ENCODE assay signal across 8 cellular contexts in the genomic region with DNA sequence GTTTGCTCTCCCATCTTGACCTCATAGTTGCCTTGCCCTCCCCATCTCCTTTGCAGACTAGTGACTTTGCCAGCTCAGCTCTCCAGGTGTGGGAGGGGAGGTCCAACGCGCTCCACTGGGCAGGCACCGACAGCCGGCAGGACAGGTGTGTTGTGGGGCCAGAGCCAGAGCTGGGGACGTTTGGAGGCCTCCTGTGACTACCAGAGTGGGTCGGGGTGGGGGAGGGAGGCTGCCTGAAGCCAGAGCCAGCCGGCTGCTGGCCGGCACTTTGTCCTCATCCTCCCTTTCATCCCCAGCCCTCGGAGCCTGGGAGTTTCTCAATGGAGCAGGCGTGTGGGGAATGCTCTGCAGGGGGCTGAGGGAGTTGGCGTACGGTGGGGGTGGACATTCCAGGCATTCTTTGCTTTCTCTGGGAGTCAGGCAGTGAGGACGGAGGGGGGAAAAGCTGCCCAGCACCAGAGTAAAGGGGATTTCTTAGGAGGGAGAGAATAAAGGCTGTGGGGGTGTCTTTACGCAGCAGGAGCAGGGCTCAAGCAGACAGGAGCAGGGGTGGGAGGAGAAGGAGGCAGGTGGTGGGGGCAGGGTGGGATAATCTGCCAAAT. TPM values are rescaled to one million over a fixed set of nuclear protein-coding genes. Genes with fewer than 3 reads are reported as not detected.
A peak's percentile ranks its signal among the peaks of the same experiment; 100 is the strongest.
DNase-seq lines count a peak whose midpoint lies in the region; ATAC-seq and TF ChIP-seq lines count a peak whose summit lies in the region.

No MANE protein-coding gene starts in this region.

- H3K27me3 ChIP-seq in SJCRH30: no peaks in the 10 kb centered on the region
- no peaks in the 10 kb centered on the region for H3K27me3 ChIP-seq in heart left ventricle
- H3K27me3 ChIP-seq in CD8-positive, alpha-beta memory T cell (ENCODE audit: insufficient read depth, low read length, poor library complexity, severe bottlenecking): no peaks in the 10 kb centered on the region

- DNase-seq in NCI-H2227 (lab: John Stamatoyannopoulos, UW; ENCODE audit: unreplicated experiment): peak; percentile 71
- DNase-seq in NCI-H2227 treated with DMSO at 0.1 percent for 48 hours (lab: John Stamatoyannopoulos, UW): no peak
- peak; percentile 86 to 92 for DNase-seq in SJCRH30
- DNase-seq in heart left ventricle: peak in 1 of 5 donors; percentile 14
- peak; percentile 93 for DNase-seq in retinal pigment epithelial cell (ENCODE audit: low read depth)
- DNase-seq in effector memory CD8-positive, alpha-beta T cell: no peak
- no peak for DNase-seq in CD8-positive, alpha-beta memory T cell

- H3K4me1 ChIP-seq in SJCRH30 (peaks cover 46% of the 10 kb centered on the region), heart left ventricle (peaks cover 0 to 8% (median 0%) of the 10 kb centered on the region in 12 donors)
- peaks cover 19% of the 10 kb centered on the region for H3K4me1 ChIP-seq in CD8-positive, alpha-beta memory T cell (ENCODE audit: insufficient read depth, low read length)

- H3K9me3 ChIP-seq in SJCRH30 (replicated peaks) (no peaks in the 10 kb centered on the region), heart left ventricle (no peaks in the 10 kb centered on the region)
- H3K9me3 ChIP-seq in CD8-positive, alpha-beta memory T cell (ENCODE audit: low read length): no peaks in the 10 kb centered on the region

- H3K9me3 Mint-ChIP-seq in effector memory CD8-positive, alpha-beta T cell: no peaks in the 10 kb centered on the region
- no peaks in the 10 kb centered on the region for H3K9me3 Mint-ChIP-seq in CD8-positive, alpha-beta memory T cell

- H3K27ac ChIP-seq in SJCRH30 (peak overlapping the region; percentile 66), heart left ventricle (no peak overlapping the region)
- no peak overlapping the region for H3K27ac ChIP-seq in CD8-positive, alpha-beta memory T cell (ENCODE audit: low read depth, low read length)

- TF ChIP-seq POLR2A in heart left ventricle (IDR thresholded peaks at IDR 0.05): no peak

- peak; percentile 36 to 59 (median 38) for ATAC-seq in heart left ventricle
- ATAC-seq in HG02759 (IDR thresholded peaks at IDR 0.05; ENCODE audit: unreplicated experiment): no peak
- ATAC-seq in effector memory CD8-positive, alpha-beta T cell (replicated peaks): no peak

- H3K4me3 ChIP-seq in SJCRH30: peak overlapping the region; percentile 7
- H3K4me3 ChIP-seq in heart left ventricle: no peak overlapping the region
- H3K4me3 ChIP-seq in retinal pigment epithelial cell (ENCODE audit: low read length): no peak overlapping the region
- H3K4me3 ChIP-seq in CD8-positive, alpha-beta memory T cell (ENCODE audit: low read length): no peak overlapping the region

- POLR2A ChIA-PET in CD8-positive, alpha-beta memory T cell (lab: Charles Lee): interaction anchor here (0.6 to 1.0 kb wide), 4 partner anchors 12 to 453 kb away, joined by 3 to 9 read pairs (median 3); no protein-coding TSS in a partner anchor

- TF ChIP-seq CTCF in heart left ventricle (IDR thresholded peaks at IDR 0.05) (no peak), retinal pigment epithelial cell (conservative IDR thresholded peaks at IDR 0.05; ENCODE audit: low read depth, low read length) (no peak)

- CTCF ChIA-PET in CD8-positive, alpha-beta memory T cell (lab: Charles Lee): interaction anchor here (1.8 to 40.7 kb wide), 2 partner anchors 23 to 29 kb away, joined by 3 to 1351 read pairs; no protein-coding TSS in a partner anchor

- intact Hi-C loops in heart left ventricle (cut with DNase I): no loop called here

- peaks cover 25 to 27% of the 10 kb centered on the region in 2 donors for H3K4me1 Mint-ChIP-seq in effector memory CD8-positive, alpha-beta T cell (ENCODE audit: low read depth in 2 of 2)
- peaks cover 33 to 64% (median 55%) of the 10 kb centered on the region in 3 donors for H3K4me1 Mint-ChIP-seq in CD8-positive, alpha-beta memory T cell

- H3K27me3 Mint-ChIP-seq in effector memory CD8-positive, alpha-beta T cell: no peaks in the 10 kb centered on the region
- peaks cover 0 to 1% of the 10 kb centered on the region in 2 donors for H3K27me3 Mint-ChIP-seq in CD8-positive, alpha-beta memory T cell

- no peak overlapping the region for H3K4me3 Mint-ChIP-seq in effector memory CD8-positive, alpha-beta T cell
- no peak overlapping the region for H3K4me3 Mint-ChIP-seq in CD8-positive, alpha-beta memory T cell

- WGBS in heart left ventricle, 4 donors: 32 to 43% (median 36%) methylated on average over 14 of the region's 14 CpGs

- H3K36me3 ChIP-seq in SJCRH30 (peaks cover 10% of the 10 kb centered on the region), heart left ventricle (peaks cover 0 to 37% (median 16%) of the 10 kb centered on the region in 9 donors)
- peaks cover 39% of the 10 kb centered on the region for H3K36me3 ChIP-seq in CD8-positive, alpha-beta memory T cell (ENCODE audit: insufficient read depth, low read length)

- no peak overlapping the region for H3K27ac Mint-ChIP-seq in effector memory CD8-positive, alpha-beta T cell
- H3K27ac Mint-ChIP-seq in CD8-positive, alpha-beta memory T cell: peak overlapping the region in 2 of 8 donors; percentile 34 to 50

- H3K36me3 Mint-ChIP-seq in effector memory CD8-positive, alpha-beta T cell (ENCODE audit: insufficient read depth): peaks cover 39% of the 10 kb centered on the region
- peaks cover 9 to 47% (median 18%) of the 10 kb centered on the region in 3 donors for H3K36me3 Mint-ChIP-seq in CD8-positive, alpha-beta memory T cell

RNA-seq across cellular contexts. Expression of a gene that starts 20.2 kb away (rescaled TPM):
- 2.1 and 2.2 TPM in 2 replicates for total RNA-seq in SJCRH30 (2014; rRNA removed; shearing (Covaris generic))
- total RNA-seq in heart left ventricle: 1 to 10 TPM in 3 of 9 donors, under 1 TPM in 6; 0.25 to 2.6 (median 0.82) TPM
- under 1 TPM; 0.46 to 0.50 TPM for polyA plus RNA-seq in heart left ventricle
- 1 to 10 TPM; 4.5 to 4.7 TPM for total RNA-seq in CD8-positive, alpha-beta memory T cell
- polyA plus RNA-seq in CD8-positive, alpha-beta memory T cell: 32.1 TPM

RNA-seq across cellular contexts. Expression of a gene that starts 55.4 kb away (rescaled TPM):
- total RNA-seq in SJCRH30 (2014; rRNA removed; shearing (Covaris generic)): not detected in 2 replicates
- under 1 TPM in 2 of 9 donors, not detected in 7; 0.14 to 0.18 TPM for total RNA-seq in heart left ventricle
- under 1 TPM in 1 of 2 donors, not detected in 1; 0.30 TPM for polyA plus RNA-seq in heart left ventricle
- total RNA-seq in CD8-positive, alpha-beta memory T cell: not detected
- polyA plus RNA-seq in CD8-positive, alpha-beta memory T cell: not detected

Comparison
In these comparisons a context has a peak if more than half of its experiments do, and no peak if none do; other contexts are left out.
1. DNase-seq: peak in NCI-H2227 (single experiment), SJCRH30 (2 of 2) and retinal pigment epithelial cell (single experiment); none in NCI-H2227 treated with DMSO at 0.1 percent for 48 hours (single experiment), effector memory CD8-positive, alpha-beta T cell (0 of 3) and CD8-positive, alpha-beta memory T cell (0 of 5).
2. ATAC-seq: peak in heart left ventricle (4 of 4); none in HG02759 (single experiment) and effector memory CD8-positive, alpha-beta T cell (single experiment).